Comparison of ENCODE assay signal across 8 cellular contexts in the genomic region with DNA sequence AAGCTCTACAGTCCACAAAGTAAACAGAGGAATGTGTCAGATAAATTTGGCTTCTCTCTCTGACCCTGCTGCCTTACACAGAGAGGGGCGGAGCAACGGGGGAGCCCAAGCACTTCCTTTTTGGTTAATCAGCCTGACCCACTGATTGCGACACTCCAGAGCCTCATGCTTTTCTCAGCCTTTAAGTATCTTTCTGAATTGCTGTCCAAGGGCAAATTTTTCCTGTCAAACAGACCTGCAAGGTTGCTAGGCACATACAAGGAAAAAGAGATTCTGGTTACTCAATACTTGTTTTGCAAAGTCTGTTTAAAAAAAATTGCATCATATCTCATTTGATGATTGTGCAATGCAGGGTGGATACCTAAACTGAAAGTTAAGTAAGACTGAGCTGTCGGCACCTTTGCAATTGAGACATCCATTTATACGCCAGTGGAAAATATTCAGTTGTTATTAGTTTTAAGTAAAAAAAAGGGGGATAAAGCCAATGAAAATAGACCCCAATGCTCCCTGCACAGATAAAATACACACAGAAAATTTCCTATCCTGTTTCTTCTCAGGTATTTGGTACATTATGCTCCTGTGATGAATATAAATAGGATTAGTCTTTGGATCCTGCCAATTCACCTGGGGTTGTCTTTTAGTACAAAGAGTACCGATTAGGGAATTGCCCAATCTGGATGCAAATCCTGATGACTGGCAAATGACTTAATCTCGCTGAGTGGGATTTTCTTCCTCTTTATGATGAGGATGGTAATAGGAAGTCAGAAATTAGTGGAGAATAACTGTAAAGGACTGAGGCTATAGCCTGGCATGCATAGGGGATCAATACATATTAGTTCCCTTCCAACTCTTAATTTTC.
DNase-seq lines count a peak whose midpoint lies in the region; ATAC-seq and TF ChIP-seq lines count a peak whose summit lies in the region.

No MANE protein-coding gene starts in this region.

- H3K4me1 ChIP-seq in osteoblast (ENCODE audit: insufficient read depth, low read length) (peaks cover 17% of the 10 kb centered on the region), thyroid gland (peaks cover 12 to 19% of the 10 kb centered on the region in 2 donors)

- no peaks in the 10 kb centered on the region for H3K27me3 ChIP-seq in osteoblast (ENCODE audit: insufficient read depth, low read length)
- no peaks in the 10 kb centered on the region for H3K27me3 ChIP-seq in thyroid gland

- H3K79me2 ChIP-seq in osteoblast (ENCODE audit: insufficient read depth, low read length): no peaks in the 10 kb centered on the region

- peak overlapping the region; percentile 67 for H3K27ac ChIP-seq in osteoblast (ENCODE audit: low read depth, low read length)
- H3K27ac ChIP-seq in thyroid gland: peak overlapping the region; percentile 38 to 61 (median 53)

- H3K4me2 ChIP-seq in osteoblast (ENCODE audit: insufficient read depth, low read length): peak overlapping the region; percentile 73

- peak; percentile 62 for ATAC-seq in HG02943 (IDR thresholded peaks at IDR 0.05; ENCODE audit: low read depth, unreplicated experiment)

- WGBS in thyroid gland, 2 donors: 20 to 33% methylated on average over 7 of the region's 7 CpGs

- H4K20me1 ChIP-seq in osteoblast (ENCODE audit: insufficient read depth, low read length): no peaks in the 10 kb centered on the region

- no peaks in the 10 kb centered on the region for H3K9me3 ChIP-seq in osteoblast (ENCODE audit: low read depth, low read length)
- H3K9me3 ChIP-seq in thyroid gland: no peaks in the 10 kb centered on the region

- no peak overlapping the region for H2AFZ ChIP-seq in osteoblast (ENCODE audit: low read length)

- TF ChIP-seq POLR2A in thyroid gland (IDR thresholded peaks at IDR 0.05): no peak

- DNase-seq in DMS53 (lab: John Stamatoyannopoulos, UW) (peak; percentile 26), DMS53 treated with DMSO at 0.1 percent for 48 hours (lab: John Stamatoyannopoulos, UW; ENCODE audit: unreplicated experiment) (no peak), NOMO-1 treated with DMSO at 0.1 percent for 48 hours (lab: John Stamatoyannopoulos, UW; ENCODE audit: unreplicated experiment) (peak; percentile 99), fibroblast of gingiva (ENCODE audit: low read depth) (peak; percentile 99), osteoblast (ENCODE audit: insufficient read length, low spot score, missing footprints) (peak; percentile 93), thyroid gland (peak; percentile 93 to 94)
- peak; percentile 64 for DNase-seq in activated CD8-positive, alpha-beta memory T cell treated with anti-CD3 and anti-CD28 coated beads, Interleukin-2, amount 50 U/mL, for 4 hours

- no peaks in the 10 kb centered on the region for H3K36me3 ChIP-seq in osteoblast (ENCODE audit: insufficient read depth, low read length)
- no peaks in the 10 kb centered on the region for H3K36me3 ChIP-seq in thyroid gland

- TF ChIP-seq CTCF in osteoblast (IDR thresholded peaks at IDR 0.05; ENCODE audit: extremely low read depth, low read depth, low read length) (no peak), thyroid gland (IDR thresholded peaks at IDR 0.05) (no peak)

- intact Hi-C loops in thyroid gland (cut with DNase I): loop anchor here (10.0 kb wide), 1 partner anchor 258 kb away; the partner anchor contains the start of gene TRIB2

- H3K4me3 ChIP-seq in osteoblast (ENCODE audit: insufficient read depth, low read length) (peak overlapping the region; percentile 38), thyroid gland (replicated peaks in 1 of 3) (no peak overlapping the region)
